In the genomic region with DNA sequence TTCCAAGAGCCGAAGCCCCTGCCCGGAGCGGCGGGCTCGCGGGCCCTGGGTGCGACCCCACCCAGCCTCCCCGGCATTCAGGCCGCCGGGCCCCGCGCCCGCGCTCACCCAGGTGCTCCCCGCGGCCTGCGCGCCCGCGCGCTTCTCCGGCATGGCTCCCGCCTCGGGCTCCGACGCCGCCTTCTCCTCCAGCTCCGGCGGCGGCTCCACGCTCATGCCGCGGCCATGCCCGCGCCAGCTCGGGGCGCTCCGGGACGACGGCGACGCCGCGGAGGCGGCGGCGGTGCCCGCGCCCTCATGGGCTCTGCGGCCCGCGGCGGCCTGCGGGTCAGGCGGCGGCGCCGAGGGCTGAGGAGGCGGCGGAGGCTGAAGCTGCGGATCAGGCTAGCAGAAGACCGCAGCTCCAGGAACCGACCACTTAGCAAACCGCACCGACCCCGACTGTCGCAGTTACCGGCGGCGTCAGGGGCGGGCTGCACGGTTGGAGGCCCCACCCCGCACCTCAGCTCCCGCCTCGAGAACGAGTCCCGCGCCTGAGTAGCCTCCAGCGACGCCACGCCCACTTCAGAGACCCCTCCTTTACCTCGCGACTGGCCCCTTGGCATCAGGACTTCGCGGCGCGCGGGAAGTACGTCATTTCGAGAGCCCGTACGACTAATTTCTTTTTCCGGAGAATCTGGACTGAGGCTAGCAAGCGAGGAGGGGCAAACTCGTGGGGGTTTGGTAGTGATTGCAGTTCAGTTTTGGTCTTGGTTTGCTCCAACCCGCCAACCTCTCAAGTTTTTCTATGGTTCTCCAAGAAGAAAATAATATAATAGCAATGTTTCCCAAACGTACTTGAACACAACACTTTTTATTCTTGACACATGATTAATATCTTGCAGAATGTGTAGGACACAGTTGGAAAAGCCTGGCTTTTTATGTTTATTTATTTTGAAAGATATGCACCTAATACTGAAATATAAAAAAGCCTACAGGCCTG, we compare ENCODE assay signal across 8 cellular contexts. TPM values are rescaled to one million over a fixed set of nuclear protein-coding genes. Genes with fewer than 3 reads are reported as not detected.
DNase-seq lines count a peak whose midpoint lies in the region; ATAC-seq and TF ChIP-seq lines count a peak whose summit lies in the region.
"Not testable (repeated sequence)": the region's sequence is repeated elsewhere in the genome, so short reads cannot be mapped to it uniquely, and the experiment has no call there.

No MANE protein-coding gene starts in this region.

- H3K27ac ChIP-seq in ascending aorta (peak overlapping the region; percentile 74 to 86), right cardiac atrium (ENCODE audit: low read length) (peak overlapping the region; percentile 60), uterus (peak overlapping the region; percentile 86 to 88)

- intact Hi-C loops in ascending aorta (cut with DNase I); right cardiac atrium (cut with DNase I); uterus (cut with DNase I; ENCODE audit: low total_unique reads): not testable (repeated sequence)

- not testable (repeated sequence) for TF ChIP-seq CTCF in ascending aorta (IDR thresholded peaks at IDR 0.05); uterus (IDR thresholded peaks at IDR 0.05)

- DNase-seq in NCI-H1694 (lab: John Stamatoyannopoulos, UW) (peak; percentile 59), T-helper 22 cell (ENCODE audit: low read depth) (peak; percentile 71), ascending aorta (ENCODE audit: low spot score in 2 of 2) (peak; percentile 31 to 86), right cardiac atrium (peak; percentile 76 to 88 (median 86)), putamen (ENCODE audit: low spot score) (peak; percentile 75), uterus (peak; percentile 64 to 73)

- WGBS in right cardiac atrium, result under 1% methylated on average over 94 of the region's 97 CpGs

- H3K4me3 ChIP-seq in ascending aorta (peak overlapping the region; percentile 71), right cardiac atrium (ENCODE audit: low read length) (peak overlapping the region; percentile 75), uterus (peak overlapping the region; percentile 33 to 69)

- ATAC-seq in HG02885 (IDR thresholded peaks at IDR 0.05; ENCODE audit: poor library complexity, unreplicated experiment), result peak; percentile 87
- peak; percentile 99 for ATAC-seq in right cardiac atrium

- TF ChIP-seq POLR2A in GM15510 (IDR thresholded peaks at IDR 0.05; ENCODE audit: borderline replicate concordance, extremely low read depth, insufficient read length) (peak; percentile 48), uterus (IDR thresholded peaks at IDR 0.05) (peak; percentile 16 to 71)

- H3K27me3 ChIP-seq in ascending aorta; right cardiac atrium (ENCODE audit: control insufficient read depth, insufficient read depth); uterus: not testable (repeated sequence)

- H3K36me3 ChIP-seq in ascending aorta, uterus: not testable (repeated sequence)

- not testable (repeated sequence) for H3K9me3 ChIP-seq in ascending aorta; right cardiac atrium (ENCODE audit: control insufficient read depth, low read length); uterus

- not testable (repeated sequence) for H3K4me1 ChIP-seq in ascending aorta; right cardiac atrium (ENCODE audit: control insufficient read depth, insufficient read depth, low read length); uterus

RNA-seq across cellular contexts. Expression of a gene that starts 25.5 kb away (rescaled TPM):
- total RNA-seq in ascending aorta, result not detected
- total RNA-seq in right cardiac atrium, result under 1 TPM in 3 of 4 donors, not detected in 1; 0.14 to 0.23 (median 0.15) TPM
- polyA plus RNA-seq in right cardiac atrium, result 0.20 TPM
- 1 to 10 TPM in 1 of 4 donors, not detected in 3; 1.6 TPM for total RNA-seq in uterus

Comparison
In these comparisons a context has a peak if more than half of its experiments do, and no peak if none do; other contexts are left out.
1. Peak in every context shown above with its lines: DNase-seq, ATAC-seq, H3K4me3 ChIP-seq and H3K27ac ChIP-seq.